19 cellular contexts compared by ENCODE assay signal in the genomic region with DNA sequence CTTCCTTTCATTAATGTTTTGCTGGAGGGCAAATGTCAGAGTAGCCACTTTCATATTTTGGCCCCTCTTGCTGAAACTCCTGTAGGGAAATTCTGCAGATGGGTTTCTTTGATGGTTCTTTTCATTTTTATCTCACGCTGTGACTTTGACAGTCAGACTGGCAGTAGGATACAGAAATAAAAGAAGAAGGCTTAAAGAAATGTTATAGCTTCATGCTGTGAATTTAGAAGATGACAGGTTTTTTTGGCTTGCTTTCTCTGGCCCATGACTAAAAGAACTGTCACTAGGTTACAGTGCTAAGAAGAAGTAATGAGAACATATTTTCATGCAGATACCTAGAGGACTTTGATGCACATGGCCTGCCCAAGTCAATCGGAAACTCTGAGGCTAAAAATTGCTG.
DNase-seq lines count a peak whose midpoint lies in the region; TF ChIP-seq lines count a peak whose summit lies in the region.
"Had no signal": no experiment of that assay in that cellular context is flagged by ENCODE, and none has a peak within 500 bp of the region (broad histone marks: within the 10 kb centered on the region; RNA-seq: fewer than 3 reads in every experiment).

No MANE protein-coding gene starts in this region.

- H3K27ac ChIP-seq in neural cell (ENCODE audit: low read length) (no peak overlapping the region), substantia nigra (ENCODE audit: low read depth, low read length, poor library complexity, severe bottlenecking) (no peak overlapping the region)
- H3K27ac ChIP-seq: 22Rv1; A549; BLaER1 treated with 17β-estradiol and CSF1 and Interleukin-3, amounts not matched to agents 10 nM and 100 nM; C4-2B had no signal

- TF ChIP-seq EP300 in neural cell (conservative IDR thresholded peaks at IDR 0.05; ENCODE audit: poor library complexity, severe bottlenecking): peak; percentile 90

- H3K79me2 ChIP-seq in neural cell (replicated peaks; ENCODE audit: insufficient read depth, low read length): no peaks in the 10 kb centered on the region

- DNase-seq in G401 (ENCODE audit: low spot score) (peak; percentile 36), cerebellar cortex (ENCODE audit: low spot score) (peak; percentile 24), putamen (ENCODE audit: low spot score) (peak; percentile 1), substantia nigra (lab: John Stamatoyannopoulos, UW) (no peak), foreskin fibroblast (no peak), NCI-H774 (lab: John Stamatoyannopoulos, UW) (no peak)
- DNase-seq: AML-193; Caco-2; Calu3; CD4-positive, alpha-beta T cell; CD8-positive, alpha-beta T cell; DMS79 treated with DMSO at 0.1 percent for 48 hours; GDM1 had no signal

- H3K4me3 ChIP-seq in neural cell (ENCODE audit: low read length): no peak overlapping the region
- H3K4me3 ChIP-seq in foreskin fibroblast (ENCODE audit: low read depth in 1 of 2, low read length in 2 of 2): no peak overlapping the region
- H3K4me3 ChIP-seq: A549; BLaER1 treated with 17β-estradiol and CSF1 and Interleukin-3, amounts not matched to agents 10 nM and 100 nM; GM12878 had no signal

- no peak for TF ChIP-seq RAD21 in neural cell (conservative IDR thresholded peaks at IDR 0.05)

- no peak overlapping the region for H3K9ac ChIP-seq in neural cell (ENCODE audit: low read length)
- H3K9ac ChIP-seq: BLaER1 treated with 17β-estradiol and CSF1 and Interleukin-3, amounts not matched to agents 10 nM and 100 nM had no signal

- no peaks in the 10 kb centered on the region for H3K9me3 ChIP-seq in neural cell (ENCODE audit: low read length)
- H3K9me3 ChIP-seq: A549; BLaER1 treated with 17β-estradiol and CSF1 and Interleukin-3, amounts not matched to agents 10 nM and 100 nM; Caco-2 had no signal

- H3F3A ChIP-seq in neural cell (ENCODE audit: insufficient read depth, low read length, poor library complexity, severe bottlenecking): peaks cover 2% of the 10 kb centered on the region

- no peaks in the 10 kb centered on the region for H3K36me3 ChIP-seq in neural cell (ENCODE audit: insufficient read depth, low read length)
- H3K36me3 ChIP-seq: BLaER1 treated with 17β-estradiol and CSF1 and Interleukin-3, amounts not matched to agents 10 nM and 100 nM had no signal

- no peaks in the 10 kb centered on the region for H4K20me1 ChIP-seq in neural cell (ENCODE audit: insufficient read depth)
- H4K20me1 ChIP-seq: BLaER1 treated with 17β-estradiol and CSF1 and Interleukin-3, amounts not matched to agents 10 nM and 100 nM had no signal

- no peaks in the 10 kb centered on the region for H3K27me3 ChIP-seq in neural cell (ENCODE audit: insufficient read depth, low read depth, low read length)
- H3K27me3 ChIP-seq: BLaER1 treated with 17β-estradiol and CSF1 and Interleukin-3, amounts not matched to agents 10 nM and 100 nM had no signal

- no peak overlapping the region for H3K4me2 ChIP-seq in neural cell (ENCODE audit: low read length)
- H3K4me2 ChIP-seq: A549; BLaER1 treated with 17β-estradiol and CSF1 and Interleukin-3, amounts not matched to agents 10 nM and 100 nM had no signal

- in situ Hi-C loops in G401 (cut with HindIII; ENCODE audit: low sequenced_read_pairs): no loop called here

- no peak overlapping the region for H2AFZ ChIP-seq in neural cell (ENCODE audit: low read depth, low read length)

- TF ChIP-seq CTCF in neural cell (IDR thresholded peaks at IDR 0.05; ENCODE audit: poor library complexity, severe bottlenecking) (no peak), foreskin fibroblast (IDR thresholded peaks at IDR 0.05; ENCODE audit: low read depth, low read length) (no peak)

- no peaks in the 10 kb centered on the region for H3K9me2 ChIP-seq in neural cell (ENCODE audit: insufficient read depth, low read length)

TF ChIP-seq in neural cell, 6 proteins besides CTCF, POLR2A, EP300 and RAD21:
- TF ChIP-seq EZH2 (IDR thresholded peaks at IDR 0.05; ENCODE audit: borderline replicate concordance, insufficient read depth, low read length, poor library complexity, severe bottlenecking) (no peak), SMC3 (conservative IDR thresholded peaks at IDR 0.05; ENCODE audit: poor library complexity) (no peak), POLR2AphosphoS5 (IDR thresholded peaks at IDR 0.05) (no peak), MXI1 (conservative IDR thresholded peaks at IDR 0.05; ENCODE audit: poor library complexity, severe bottlenecking) (peak; percentile 46)

Comparison
In these comparisons a context has a peak if more than half of its experiments do, and no peak if none do; other contexts are left out.
1. DNase-seq: peak in G401 (single experiment), cerebellar cortex (single experiment) and putamen (single experiment); none in substantia nigra (0 of 49), foreskin fibroblast (0 of 2) and NCI-H774 (single experiment).